1 cellular context compared by ENCODE assay signal in genomic region chr16:15950869-15951268, GRCh38.
TF ChIP-seq lines count a peak whose summit lies in the region.

No MANE protein-coding gene starts in this region.

TF ChIP-seq in IMR-90, 13 proteins besides CTCF, POLR2A, EP300 and RAD21 (continued from another document):
- TF ChIP-seq BHLHE40 (IDR thresholded peaks at IDR 0.05; ENCODE audit: low read depth, low read length) = no peak
- TF ChIP-seq CEBPB (IDR thresholded peaks at IDR 0.05; ENCODE audit: low read depth, low read length) = no peak
- TF ChIP-seq MAFK (IDR thresholded peaks at IDR 0.05; ENCODE audit: low read depth, low read length) = no peak
